ENCODE assay signal across 8 cellular contexts in genomic region chr9:128946945-128947422, GRCh38. TPM values are rescaled to one million over a fixed set of nuclear protein-coding genes. Genes with fewer than 3 reads are reported as not detected.
DNase-seq lines count a peak whose midpoint lies in the region; ATAC-seq and TF ChIP-seq lines count a peak whose summit lies in the region.

No MANE protein-coding gene starts in this region.

- DNase-seq in ACHN: peak; percentile 12
- peak; percentile 13 for DNase-seq in activated T-helper 2 cell treated with anti-CD3 and anti-CD28 coated beads, Interferon-gamma antibody, Interleukin-2, Interleukin-4, amounts not matched to agents 10 μg/mL and 5 μg/mL and 100 μg/mL, durations not matched to agents 14 hours and 24 hours and 36 hours (ENCODE audit: low spot score)
- DNase-seq in foreskin keratinocyte: no peak
- DNase-seq in KBM-7: no peak

- no peaks in the 10 kb centered on the region for H3K9me3 Mint-ChIP-seq in activated T-helper 2 cell treated with anti-CD3 and anti-CD28 coated beads, Interferon-gamma antibody, Interleukin-2, Interleukin-4, amounts not matched to agents 10 μg/mL and 5 μg/mL and 100 μg/mL, durations not matched to agents 14 hours and 24 hours and 36 hours

- in situ Hi-C loops in ACHN (cut with HindIII; ENCODE audit: low pct_ligation_motif_present, low pct_unique_long_range_greater_than_20kb, low sequenced_read_pairs): no loop called here
- in situ Hi-C loops in KBM-7 (cut with MboI; ENCODE audit: low pct_unique_long_range_greater_than_20kb, low sequenced_read_pairs): no loop called here

- no peaks in the 10 kb centered on the region for H3K27me3 ChIP-seq in foreskin keratinocyte
- no peaks in the 10 kb centered on the region for H3K27me3 ChIP-seq in neuron (ENCODE audit: insufficient read depth, low read length)

- H3K4me3 Mint-ChIP-seq in activated T-helper 2 cell treated with anti-CD3 and anti-CD28 coated beads, Interferon-gamma antibody, Interleukin-2, Interleukin-4, amounts not matched to agents 10 μg/mL and 5 μg/mL and 100 μg/mL, durations not matched to agents 14 hours and 24 hours and 36 hours (ENCODE audit: low read depth): peak overlapping the region; percentile 98

- no peak for TF ChIP-seq CTCF in foreskin keratinocyte (conservative IDR thresholded peaks at IDR 0.05)

- ATAC-seq in GM18520 (IDR thresholded peaks at IDR 0.05; ENCODE audit: unreplicated experiment) (peak; percentile 8), HG03460 (IDR thresholded peaks at IDR 0.05; ENCODE audit: unreplicated experiment) (peak; percentile 11), foreskin keratinocyte (peak; percentile 37), HG02852 (IDR thresholded peaks at IDR 0.05; ENCODE audit: unreplicated experiment) (no peak)

- peaks cover 26% of the 10 kb centered on the region for H3K36me3 ChIP-seq in neuron (ENCODE audit: insufficient read depth, low read length)

- H3K27ac Mint-ChIP-seq in activated T-helper 2 cell treated with anti-CD3 and anti-CD28 coated beads, Interferon-gamma antibody, Interleukin-2, Interleukin-4, amounts not matched to agents 10 μg/mL and 5 μg/mL and 100 μg/mL, durations not matched to agents 14 hours and 24 hours and 36 hours: peak overlapping the region; percentile 98

- peak overlapping the region; percentile 56 for H3K27ac ChIP-seq in foreskin keratinocyte

- H3K27me3 Mint-ChIP-seq in activated T-helper 2 cell treated with anti-CD3 and anti-CD28 coated beads, Interferon-gamma antibody, Interleukin-2, Interleukin-4, amounts not matched to agents 10 μg/mL and 5 μg/mL and 100 μg/mL, durations not matched to agents 14 hours and 24 hours and 36 hours (ENCODE audit: low read depth): no peaks in the 10 kb centered on the region

- no peaks in the 10 kb centered on the region for H3K4me1 ChIP-seq in foreskin keratinocyte
- H3K4me1 ChIP-seq in neuron (ENCODE audit: insufficient read depth, low read length): peaks cover 9% of the 10 kb centered on the region

- peak overlapping the region; percentile 89 for H3K4me3 ChIP-seq in neuron (ENCODE audit: low read length)

- H3K36me3 Mint-ChIP-seq in activated T-helper 2 cell treated with anti-CD3 and anti-CD28 coated beads, Interferon-gamma antibody, Interleukin-2, Interleukin-4, amounts not matched to agents 10 μg/mL and 5 μg/mL and 100 μg/mL, durations not matched to agents 14 hours and 24 hours and 36 hours (ENCODE audit: low read depth): peaks cover 49% of the 10 kb centered on the region

- H2AFZ ChIP-seq in neuron (ENCODE audit: low read depth, low read length): peak overlapping the region; percentile 91

- H3K9me3 ChIP-seq in neuron (ENCODE audit: low read length): no peaks in the 10 kb centered on the region

- peaks cover 18% of the 10 kb centered on the region for H3K4me1 Mint-ChIP-seq in activated T-helper 2 cell treated with anti-CD3 and anti-CD28 coated beads, Interferon-gamma antibody, Interleukin-2, Interleukin-4, amounts not matched to agents 10 μg/mL and 5 μg/mL and 100 μg/mL, durations not matched to agents 14 hours and 24 hours and 36 hours (ENCODE audit: low read depth)

- intact Hi-C loops in activated T-helper 2 cell treated with anti-CD3 and anti-CD28 coated beads, Interferon-gamma antibody, Interleukin-2, Interleukin-4, amounts not matched to agents 10 μg/mL and 5 μg/mL and 100 μg/mL, durations not matched to agents 14 hours and 24 hours and 36 hours (cut with micrococcal nuclease): loop anchor here (1.0 to 5.0 kb wide), 5 partner anchors 44 to 625 kb away; partner anchors contain the start of genes COQ4, LRRC8A, MIGA2 and TRUB2

RNA-seq across cellular contexts. Expression of gene DOLK, which starts 0.4 kb away (rescaled TPM):
- total RNA-seq in activated T-helper 2 cell treated with anti-CD3 and anti-CD28 coated beads, Interferon-gamma antibody, Interleukin-2, Interleukin-4, amounts not matched to agents 10 μg/mL and 5 μg/mL and 100 μg/mL, durations not matched to agents 14 hours and 24 hours and 36 hours: 13.0 and 13.3 TPM in 2 replicates
- 21.1 and 21.5 TPM in 2 replicates for total RNA-seq in foreskin keratinocyte
- polyA plus RNA-seq in foreskin keratinocyte: 20.2 and 22.0 TPM in 2 replicates

RNA-seq across cellular contexts. Expression of gene NUP188, which starts 0.5 kb away (rescaled TPM):
- total RNA-seq in activated T-helper 2 cell treated with anti-CD3 and anti-CD28 coated beads, Interferon-gamma antibody, Interleukin-2, Interleukin-4, amounts not matched to agents 10 μg/mL and 5 μg/mL and 100 μg/mL, durations not matched to agents 14 hours and 24 hours and 36 hours: 161 and 175 TPM in 2 replicates
- 55.3 and 61.2 TPM in 2 replicates for total RNA-seq in foreskin keratinocyte
- 21.9 and 26.5 TPM in 2 replicates for polyA plus RNA-seq in foreskin keratinocyte

RNA-seq across cellular contexts. Expression of gene PHYHD1, which starts 26.2 kb away (rescaled TPM):
- 0.44 and 0.68 TPM in 2 replicates for total RNA-seq in activated T-helper 2 cell treated with anti-CD3 and anti-CD28 coated beads, Interferon-gamma antibody, Interleukin-2, Interleukin-4, amounts not matched to agents 10 μg/mL and 5 μg/mL and 100 μg/mL, durations not matched to agents 14 hours and 24 hours and 36 hours
- 8.2 and 12.9 TPM in 2 replicates for total RNA-seq in foreskin keratinocyte
- polyA plus RNA-seq in foreskin keratinocyte: 11.6 and 19.9 TPM in 2 replicates

Comparison
In these comparisons a context has a peak if more than half of its experiments do, and no peak if none do; other contexts are left out.
1. DNase-seq: peak in ACHN (single experiment) and activated T-helper 2 cell treated with anti-CD3 and anti-CD28 coated beads, Interferon-gamma antibody, Interleukin-2, Interleukin-4, amounts not matched to agents 10 μg/mL and 5 μg/mL and 100 μg/mL, durations not matched to agents 14 hours and 24 hours and 36 hours (single experiment); none in foreskin keratinocyte (0 of 2) and KBM-7 (single experiment).